11 cellular contexts compared by ENCODE assay signal in genomic region chr20:57434390-57434700, GRCh38. TPM values are rescaled to one million over a fixed set of nuclear protein-coding genes. Genes with fewer than 3 reads are reported as not detected.
DNase-seq lines count a peak whose midpoint lies in the region; ATAC-seq, FAIRE-seq and TF ChIP-seq lines count a peak whose summit lies in the region.
"Had no signal": no experiment of that assay in that cellular context is flagged by ENCODE, and none has a peak within 500 bp of the region (broad histone marks: within the 10 kb centered on the region; RNA-seq: fewer than 3 reads in every experiment).

No MANE protein-coding gene starts in this region.

- H3K4me3 ChIP-seq in IMR-90 (ENCODE audit: insufficient read depth, low read depth, low read length) = no peak overlapping the region
- H3K4me3 ChIP-seq in retinal pigment epithelial cell (ENCODE audit: low read length) = no peak overlapping the region
- H3K4me3 ChIP-seq: ovary, SK-N-MC had no signal

- H3K4me2 ChIP-seq in IMR-90 (ENCODE audit: low read depth, low read length) = no peak overlapping the region

- no peaks in the 10 kb centered on the region for H3K36me3 ChIP-seq in IMR-90 (ENCODE audit: control insufficient read depth, insufficient read depth, low read length)
- H3K36me3 ChIP-seq: ovary had no signal

- no peak overlapping the region for H3K14ac ChIP-seq in IMR-90 (replicated peaks; ENCODE audit: low read depth, low read length)

- H3K4me3 Mint-ChIP-seq in activated naive CD8-positive, alpha-beta T cell treated with anti-CD3 and anti-CD28 coated beads, Interleukin-2, amount 50 U/mL, for 24 hours = no peak overlapping the region

- POLR2A ChIA-PET in IMR-90 (lab: Charles Lee; ENCODE audit: unreplicated experiment) = no interaction called here

- WGBS in IMR-90 (ENCODE audit: extremely low coverage in 2 of 2, insufficient read length in 1 of 2), 2 experiments = 85% methylated on average over 7 of the region's 9 CpGs; no CpG with 5 or more reads in 1 of the 2 experiments

- peaks cover 60% of the 10 kb centered on the region for H3K4me1 Mint-ChIP-seq in activated naive CD8-positive, alpha-beta T cell treated with anti-CD3 and anti-CD28 coated beads, Interleukin-2, amount 50 U/mL, for 24 hours

- peak; percentile 39 for DNase-seq in activated T-cell treated with anti-CD3 and anti-CD28 coated beads, Interleukin-2, amount 50 U/mL, for 1 hour
- no peak for DNase-seq in activated T-cell treated with anti-CD3 and anti-CD28 coated beads for 4 hours
- DNase-seq in IMR-90 = no peak
- DNase-seq in activated naive CD8-positive, alpha-beta T cell treated with anti-CD3 and anti-CD28 coated beads, Interleukin-2, amount 50 U/mL, for 24 hours = peak; percentile 35
- DNase-seq in retinal pigment epithelial cell (ENCODE audit: low read depth) = no peak
- DNase-seq in frontal cortex (ENCODE audit: low spot score in 2 of 2) = no peak
- no peak for DNase-seq in stimulated activated CD4-positive, alpha-beta T cell treated with anti-CD3 and anti-CD28 coated beads, Interleukin-4, amount 100 ng/mL, for 1 hour
- no peak for DNase-seq in OCI-M2 (lab: John Stamatoyannopoulos, UW; ENCODE audit: unreplicated experiment)
- DNase-seq: NCI-H1105, ovary had no signal

- H3K27me3 ChIP-seq in IMR-90 (ENCODE audit: control insufficient read depth, insufficient read depth, low read length) = peaks cover 5% of the 10 kb centered on the region
- H3K27me3 ChIP-seq: ovary had no signal

- no peak overlapping the region for H2BK5ac ChIP-seq in IMR-90 (ENCODE audit: low read depth, low read length, poor library complexity, severe bottlenecking)

- in situ Hi-C loops in IMR-90 (cut with MboI; ENCODE audit: low sequenced_read_pairs) = no loop called here

- no peaks in the 10 kb centered on the region for H3K9me3 Mint-ChIP-seq in activated naive CD8-positive, alpha-beta T cell treated with anti-CD3 and anti-CD28 coated beads, Interleukin-2, amount 50 U/mL, for 24 hours

- peak overlapping the region; percentile 5 for H2AFZ ChIP-seq in IMR-90 (replicated peaks; ENCODE audit: low read length, poor library complexity)

- dilution Hi-C loops in IMR-90 (cut with HindIII; ENCODE audit: low sequenced_read_pairs, unreplicated experiment) = no loop called here

- intact Hi-C loops in IMR-90 (cut with micrococcal nuclease) = no loop called here

- H3K4ac ChIP-seq in IMR-90 (ENCODE audit: low read depth, low read length) = no peak overlapping the region

- peaks cover 6% of the 10 kb centered on the region; the same call in 1 of the 2 replicates for H3K9me3 ChIP-seq in IMR-90 (ENCODE audit: control insufficient read depth, insufficient read depth, low read length)
- H3K9me3 ChIP-seq: ovary had no signal

- no peak overlapping the region for H4K5ac ChIP-seq in IMR-90 (ENCODE audit: low read depth, low read length)

- H3K27me3 Mint-ChIP-seq in activated naive CD8-positive, alpha-beta T cell treated with anti-CD3 and anti-CD28 coated beads, Interleukin-2, amount 50 U/mL, for 24 hours = no peaks in the 10 kb centered on the region

- H4K20me1 ChIP-seq in IMR-90 (ENCODE audit: insufficient read depth, low read length) = no peaks in the 10 kb centered on the region

- H3K79me1 ChIP-seq in IMR-90 (ENCODE audit: low read depth in 1 of 2, low read length in 2 of 2) = no peaks in the 10 kb centered on the region

- H3K27ac ChIP-seq in IMR-90 (ENCODE audit: insufficient read depth, low read length) = no peak overlapping the region
- H3K27ac ChIP-seq: ovary, SK-N-MC had no signal

- H2BK15ac ChIP-seq in IMR-90 (ENCODE audit: low read depth, low read length) = no peak overlapping the region

- no peak overlapping the region for H3K56ac ChIP-seq in IMR-90 (ENCODE audit: extremely low read depth, insufficient read depth, low read length)

- H3K27ac Mint-ChIP-seq in activated naive CD8-positive, alpha-beta T cell treated with anti-CD3 and anti-CD28 coated beads, Interleukin-2, amount 50 U/mL, for 24 hours = peak overlapping the region; percentile 82

- no peak overlapping the region for H2AK9ac ChIP-seq in IMR-90 (replicated peaks; ENCODE audit: low read depth, low read length, poor library complexity)

- H2BK20ac ChIP-seq in IMR-90 (ENCODE audit: low read depth, low read length) = no peak overlapping the region

- H3K36me3 Mint-ChIP-seq in activated naive CD8-positive, alpha-beta T cell treated with anti-CD3 and anti-CD28 coated beads, Interleukin-2, amount 50 U/mL, for 24 hours (ENCODE audit: low read depth) = no peaks in the 10 kb centered on the region

- CTCF ChIA-PET in IMR-90 (lab: Yijun Ruan, JAX) = no interaction called here

- H2AK5ac ChIP-seq in IMR-90 (ENCODE audit: low read depth, low read length) = no peak overlapping the region

- no peak overlapping the region for H3K9ac ChIP-seq in IMR-90 (ENCODE audit: low read depth, low read length)

- no TSS peak for BruUV-seq in IMR-90 (replicated peaks; lab: Mats Ljungman, UMichigan)

- H3K23ac ChIP-seq in IMR-90 (ENCODE audit: low read depth, low read length) = no peak overlapping the region

- no peak for TF ChIP-seq POLR2A in IMR-90 (IDR thresholded peaks at IDR 0.05; ENCODE audit: low read depth, low read length)

- H2BK120ac ChIP-seq in IMR-90 (ENCODE audit: low read depth, low read length) = no peak overlapping the region

- H4K91ac ChIP-seq in IMR-90 (ENCODE audit: insufficient read depth, low read depth, low read length) = no peak overlapping the region

- no peak for ATAC-seq in IMR-90 (ENCODE audit: low read depth)
- no peak for ATAC-seq in activated naive CD8-positive, alpha-beta T cell treated with anti-CD3 and anti-CD28 coated beads, Interleukin-2, amount 50 U/mL, for 24 hours

- no peaks in the 10 kb centered on the region for H3K4me1 ChIP-seq in IMR-90 (ENCODE audit: control insufficient read depth, insufficient read depth, low read length)

- TF ChIP-seq CTCF in IMR-90 (conservative IDR thresholded peaks at IDR 0.05; ENCODE audit: low read depth, low read length) = no peak
- TF ChIP-seq CTCF in retinal pigment epithelial cell (conservative IDR thresholded peaks at IDR 0.05; ENCODE audit: low read depth, low read length) = peak; percentile 29

- H3K18ac ChIP-seq in IMR-90 (ENCODE audit: low read depth, low read length) = no peak overlapping the region

- no peak overlapping the region for H4K8ac ChIP-seq in IMR-90 (ENCODE audit: low read depth in 2 of 2, low read length in 2 of 2)

- no peak for TF ChIP-seq RAD21 in IMR-90 (IDR thresholded peaks at IDR 0.05; ENCODE audit: low read length)

- no peaks in the 10 kb centered on the region for H3K9me1 ChIP-seq in IMR-90 (ENCODE audit: insufficient read depth, low read length)

- no peak for FAIRE-seq in frontal cortex (lab: Jason Lieb, UNC)

TF ChIP-seq in IMR-90, 13 proteins besides CTCF, POLR2A, EP300 and RAD21:
- TF ChIP-seq SMC3 (IDR thresholded peaks at IDR 0.05; ENCODE audit: low read depth, low read length) = no peak
- TF ChIP-seq FOS (IDR thresholded peaks at IDR 0.05; ENCODE audit: low read depth, low read length) = no peak
- TF ChIP-seq MXI1 (IDR thresholded peaks at IDR 0.05; ENCODE audit: borderline replicate concordance, low read depth, low read length) = no peak
- no peak for TF ChIP-seq MAZ (IDR thresholded peaks at IDR 0.05; ENCODE audit: borderline replicate concordance, low read depth, low read length)
- TF ChIP-seq CHD1 (IDR thresholded peaks at IDR 0.05; ENCODE audit: low read depth, low read length) = no peak
- no peak for TF ChIP-seq CEBPB (IDR thresholded peaks at IDR 0.05; ENCODE audit: low read depth, low read length)
- TF ChIP-seq BHLHE40 (IDR thresholded peaks at IDR 0.05; ENCODE audit: low read depth, low read length) = no peak
- no peak for TF ChIP-seq NFE2L2 (IDR thresholded peaks at IDR 0.05; ENCODE audit: low read depth, low read length)
- TF ChIP-seq RFX5 (IDR thresholded peaks at IDR 0.05; ENCODE audit: low read depth, low read length) = no peak
- no peak for TF ChIP-seq MAFK (IDR thresholded peaks at IDR 0.05; ENCODE audit: low read depth, low read length)
- TF ChIP-seq ELK1 (IDR thresholded peaks at IDR 0.05; ENCODE audit: borderline replicate concordance, low read depth, low read length) = no peak
- TF ChIP-seq RCOR1 (IDR thresholded peaks at IDR 0.05; ENCODE audit: insufficient replicate concordance, low read length) = no peak
- TF ChIP-seq USF2 (IDR thresholded peaks at IDR 0.05; ENCODE audit: low read depth, low read length) = no peak

RNA-seq across cellular contexts. Expression of gene RBM38, which starts 43.1 kb away (rescaled TPM):
- 5.2 and 6.9 TPM in 2 replicates for total RNA-seq in IMR-90 (2012; rRNA removed)
- 11.9 and 14.6 TPM in 2 replicates for polyA plus RNA-seq in IMR-90 (2012; rRNA removed)
- polyA plus RNA-seq in IMR-90 (2012; cell fraction: cytosol; rRNA removed) = 9.7 and 20.7 TPM in 2 replicates
- polyA plus RNA-seq in IMR-90 (2012; cell fraction: nucleus; rRNA removed; ENCODE audit: low replicate concordance) = 10.0 and 19.1 TPM in 2 replicates
- 10.6 TPM for total RNA-seq in frontal cortex

Comparison
In these comparisons a context has a peak if more than half of its experiments do, and no peak if none do; other contexts are left out.
1. DNase-seq: peak in activated T-cell treated with anti-CD3 and anti-CD28 coated beads, Interleukin-2, amount 50 U/mL, for 1 hour (single experiment) and activated naive CD8-positive, alpha-beta T cell treated with anti-CD3 and anti-CD28 coated beads, Interleukin-2, amount 50 U/mL, for 24 hours (single experiment); none in activated T-cell treated with anti-CD3 and anti-CD28 coated beads for 4 hours (single experiment), IMR-90 (single experiment), retinal pigment epithelial cell (single experiment), frontal cortex (0 of 2), stimulated activated CD4-positive, alpha-beta T cell treated with anti-CD3 and anti-CD28 coated beads, Interleukin-4, amount 100 ng/mL, for 1 hour (single experiment) and OCI-M2 (single experiment).